ENCODE assay signal across 1 cellular context in genomic region chr22:41620646-41621098, GRCh38.
TF ChIP-seq lines count a peak whose summit lies in the region.

Gene DESI1 (minus strand): TSS chr22:41621043. CDS start chr22:41620839, 204 bp downstream.

TF ChIP-seq in K562, 482 proteins besides CTCF, POLR2A, EP300 and RAD21 (continued from another document and continues in another):
- TF ChIP-seq THRAP3 (IDR thresholded peaks at IDR 0.05; ENCODE audit: borderline replicate concordance) (no peak), RNF219 (CRISPR knock-in tag; IDR thresholded peaks at IDR 0.05) (no peak), SMARCA4 (IDR thresholded peaks at IDR 0.05) (no peak), MNT (conservative IDR thresholded peaks at IDR 0.05) (peak; percentile 34 to 54; a peak in 1 of 4 replicates), GTF3C2 (IDR thresholded peaks at IDR 0.05; ENCODE audit: borderline replicate concordance, extremely low read depth, insufficient read length) (no peak), AFF1 (IDR thresholded peaks at IDR 0.05; ENCODE audit: low read depth in 1 of 2, partially characterized antibody in 2 of 2) (no peak), CBX2 (IDR thresholded peaks at IDR 0.05; ENCODE audit: insufficient read depth, low read length, poor library complexity, severe bottlenecking) (no peak), IFI16 (CRISPR knock-in tag; IDR thresholded peaks at IDR 0.05) (no peak), CHD7 (IDR thresholded peaks at IDR 0.05; ENCODE audit: low read depth, low read length) (no peak), ZNF280B (CRISPR knock-in tag; IDR thresholded peaks at IDR 0.05) (no peak), ZNF511 (CRISPR knock-in tag; IDR thresholded peaks at IDR 0.05) (no peak; the same call in 1 of the 2 replicates), ZNF274 (IDR thresholded peaks at IDR 0.05; ENCODE audit: borderline replicate concordance, low read depth, low read length) (no peak), RB1 (IDR thresholded peaks at IDR 0.05; ENCODE audit: low read depth) (peak; percentile 22; the same call in 1 of the 2 replicates), ZEB2 (IDR thresholded peaks at IDR 0.05) (no peak), HDAC1 (IDR thresholded peaks at IDR 0.05) (peak in 1 of 2 experiments; percentile 36; a peak in 1 of 4 replicates), COPS2 (conservative IDR thresholded peaks at IDR 0.05) (no peak), ZNF217 (CRISPR knock-in tag; IDR thresholded peaks at IDR 0.05) (no peak), DIDO1 (tag; IDR thresholded peaks at IDR 0.05; ENCODE audit: low read depth) (no peak), POLR2H (tag; IDR thresholded peaks at IDR 0.05; ENCODE audit: low read depth) (peak; percentile 49; the same call in 1 of the 2 replicates), ZFP30 (CRISPR knock-in tag; IDR thresholded peaks at IDR 0.05; ENCODE audit: borderline replicate concordance) (no peak), MYC (IDR thresholded peaks at IDR 0.05; ENCODE audit: low read depth, low read length) (peak; percentile 70; the same call in 1 of the 2 replicates), MYC (CRISPR knock-in tag; IDR thresholded peaks at IDR 0.05; ENCODE audit: borderline replicate concordance, low read depth) (no peak), ZBTB43 (CRISPR knock-in tag; IDR thresholded peaks at IDR 0.05) (no peak), PCBP1 (IDR thresholded peaks at IDR 0.05; ENCODE audit: low read depth, low read length, poor library complexity, severe bottlenecking) (no peak)
